ENCODE assay signal across 1 cellular context in the genomic region with DNA sequence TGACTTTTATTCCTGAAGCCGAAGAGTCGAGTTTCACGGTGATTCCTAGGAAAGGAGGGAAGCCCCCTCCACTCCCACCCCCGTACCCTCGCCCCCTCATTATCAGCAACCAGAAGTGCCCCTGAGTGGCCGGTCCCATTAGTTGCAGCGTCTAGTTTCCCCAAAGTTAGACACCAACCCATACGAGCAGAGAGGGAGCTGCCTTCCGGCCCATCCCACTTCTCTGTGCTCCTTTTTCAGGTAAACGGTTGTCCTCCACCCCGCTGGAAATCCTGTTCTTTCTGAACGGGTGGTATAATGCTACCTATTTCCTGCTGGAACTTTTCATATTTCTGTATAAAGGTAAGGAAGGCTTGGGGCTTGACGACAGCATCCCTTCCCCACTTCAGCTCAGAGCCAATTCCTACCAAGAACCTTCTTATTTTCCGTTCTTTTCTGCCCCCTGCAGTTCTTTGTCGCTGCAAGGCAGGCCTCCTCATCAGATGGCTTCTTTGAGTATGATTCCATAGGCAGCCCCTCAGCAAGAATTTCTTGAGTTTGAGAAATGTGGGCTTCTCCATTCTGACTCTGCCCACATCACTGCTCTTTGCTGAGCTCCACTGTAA.
TF ChIP-seq lines count a peak whose summit lies in the region.

No MANE protein-coding gene starts in this region.

TF ChIP-seq in A549, 52 proteins besides CTCF, POLR2A, EP300 and RAD21 (continued from another document):
- TF ChIP-seq, protein P1, sequence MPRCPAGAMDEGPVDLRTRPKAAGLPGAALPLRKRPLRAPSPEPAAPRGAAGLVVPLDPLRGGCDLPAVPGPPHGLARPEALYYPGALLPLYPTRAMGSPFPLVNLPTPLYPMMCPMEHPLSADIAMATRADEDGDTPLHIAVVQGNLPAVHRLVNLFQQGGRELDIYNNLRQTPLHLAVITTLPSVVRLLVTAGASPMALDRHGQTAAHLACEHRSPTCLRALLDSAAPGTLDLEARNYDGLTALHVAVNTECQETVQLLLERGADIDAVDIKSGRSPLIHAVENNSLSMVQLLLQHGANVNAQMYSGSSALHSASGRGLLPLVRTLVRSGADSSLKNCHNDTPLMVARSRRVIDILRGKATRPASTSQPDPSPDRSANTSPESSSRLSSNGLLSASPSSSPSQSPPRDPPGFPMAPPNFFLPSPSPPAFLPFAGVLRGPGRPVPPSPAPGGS (IDR thresholded peaks at IDR 0.05): no peak
- TF ChIP-seq SMC3 (IDR thresholded peaks at IDR 0.05) (no peak), NR3C1 (IDR thresholded peaks at IDR 0.05) (no peak), KDM1A (IDR thresholded peaks at IDR 0.05; ENCODE audit: low read depth) (no peak), ZNF302 (CRISPR knock-in tag; IDR thresholded peaks at IDR 0.05) (no peak), TP53 (CRISPR knock-in tag; IDR thresholded peaks at IDR 0.05) (no peak), TFCP2L1 (CRISPR knock-in tag; IDR thresholded peaks at IDR 0.05) (no peak), NFE2L2 (conservative IDR thresholded peaks at IDR 0.05; ENCODE audit: low read length) (no peak), CHD2 (IDR thresholded peaks at IDR 0.05; ENCODE audit: low read length, partially characterized antibody) (no peak), HDAC2 (IDR thresholded peaks at IDR 0.05) (no peak), POLR2AphosphoS2 (conservative IDR thresholded peaks at IDR 0.05; ENCODE audit: low read length) (no peak), ESRRA (IDR thresholded peaks at IDR 0.05; ENCODE audit: borderline replicate concordance, low read length) (no peak)
- TF ChIP-seq, protein P2, sequence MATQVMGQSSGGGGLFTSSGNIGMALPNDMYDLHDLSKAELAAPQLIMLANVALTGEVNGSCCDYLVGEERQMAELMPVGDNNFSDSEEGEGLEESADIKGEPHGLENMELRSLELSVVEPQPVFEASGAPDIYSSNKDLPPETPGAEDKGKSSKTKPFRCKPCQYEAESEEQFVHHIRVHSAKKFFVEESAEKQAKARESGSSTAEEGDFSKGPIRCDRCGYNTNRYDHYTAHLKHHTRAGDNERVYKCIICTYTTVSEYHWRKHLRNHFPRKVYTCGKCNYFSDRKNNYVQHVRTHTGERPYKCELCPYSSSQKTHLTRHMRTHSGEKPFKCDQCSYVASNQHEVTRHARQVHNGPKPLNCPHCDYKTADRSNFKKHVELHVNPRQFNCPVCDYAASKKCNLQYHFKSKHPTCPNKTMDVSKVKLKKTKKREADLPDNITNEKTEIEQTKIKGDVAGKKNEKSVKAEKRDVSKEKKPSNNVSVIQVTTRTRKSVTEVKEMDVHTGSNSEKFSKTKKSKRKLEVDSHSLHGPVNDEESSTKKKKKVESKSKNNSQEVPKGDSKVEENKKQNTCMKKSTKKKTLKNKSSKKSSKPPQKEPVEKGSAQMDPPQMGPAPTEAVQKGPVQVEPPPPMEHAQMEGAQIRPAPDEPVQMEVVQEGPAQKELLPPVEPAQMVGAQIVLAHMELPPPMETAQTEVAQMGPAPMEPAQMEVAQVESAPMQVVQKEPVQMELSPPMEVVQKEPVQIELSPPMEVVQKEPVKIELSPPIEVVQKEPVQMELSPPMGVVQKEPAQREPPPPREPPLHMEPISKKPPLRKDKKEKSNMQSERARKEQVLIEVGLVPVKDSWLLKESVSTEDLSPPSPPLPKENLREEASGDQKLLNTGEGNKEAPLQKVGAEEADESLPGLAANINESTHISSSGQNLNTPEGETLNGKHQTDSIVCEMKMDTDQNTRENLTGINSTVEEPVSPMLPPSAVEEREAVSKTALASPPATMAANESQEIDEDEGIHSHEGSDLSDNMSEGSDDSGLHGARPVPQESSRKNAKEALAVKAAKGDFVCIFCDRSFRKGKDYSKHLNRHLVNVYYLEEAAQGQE (IDR thresholded peaks at IDR 0.05): no peak
TF ChIP-seq in A549: peak in this region for 0.
